Comparison of ENCODE assay signal across 24 cellular contexts in the genomic region with DNA sequence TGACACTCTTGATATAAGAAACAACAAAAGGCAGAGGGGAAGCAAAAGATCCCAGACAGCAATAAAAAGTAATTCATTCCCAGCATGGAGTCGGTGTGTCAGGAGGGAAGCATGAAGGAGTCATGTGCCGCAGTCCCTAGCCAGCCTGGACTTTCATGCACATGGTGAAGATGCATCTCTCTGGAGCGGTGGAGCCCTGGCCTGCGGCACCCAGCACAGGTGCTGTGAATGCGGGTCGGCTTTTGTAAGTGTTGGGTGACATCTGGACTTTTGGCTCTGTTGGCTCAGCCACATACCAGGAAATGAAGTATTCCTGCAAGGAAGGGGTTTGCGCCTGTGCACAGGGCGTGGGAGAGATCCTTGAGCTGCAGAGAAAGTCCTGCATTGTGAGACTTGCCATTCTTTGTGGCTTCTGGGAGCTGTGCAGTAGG.
DNase-seq lines count a peak whose midpoint lies in the region; ATAC-seq, FAIRE-seq and TF ChIP-seq lines count a peak whose summit lies in the region.
"Had no signal": no experiment of that assay in that cellular context is flagged by ENCODE, and none has a peak within 500 bp of the region (broad histone marks: within the 10 kb centered on the region; RNA-seq: fewer than 3 reads in every experiment).

No MANE protein-coding gene starts in this region.

- H3K79me2 ChIP-seq in smooth muscle cell (ENCODE audit: low read depth) = no peaks in the 10 kb centered on the region

- 50 to 60% methylated on average over 8 of the region's 8 CpGs for WGBS in heart right ventricle, 2 donors
- WGBS in right cardiac atrium = 52% methylated on average over 8 of the region's 8 CpGs
- WGBS in smooth muscle cell (ENCODE audit: low lambda C conversion rate) = 68% methylated on average over 8 of the region's 8 CpGs

- DNase-seq in heart right ventricle (peak in 1 of 2 donors; percentile 39), right cardiac atrium (no peak), astrocyte of the spinal cord (ENCODE audit: low read depth, low spot score) (peak; percentile 72), lower lobe of right lung (no peak), smooth muscle cell (lab: John Stamatoyannopoulos, UW; ENCODE audit: unreplicated experiment) (no peak), GM19239 (ENCODE audit: insufficient read length, low spot score) (no peak), activated gamma-delta T cell (lab: John Stamatoyannopoulos, UW) (no peak), GM10248 (ENCODE audit: extremely low spot score) (no peak)
- DNase-seq: activated CD4-positive, alpha-beta T cell treated with anti-CD3 and anti-CD28 coated beads for 36 hours; activated naive CD4-positive, alpha-beta T cell; activated T-cell treated with anti-CD3 and anti-CD28 coated beads, Interleukin-2, amount 50 U/mL, for 4 hours; CD4-positive, alpha-beta memory T cell; effector CD4-positive, alpha-beta T cell; foreskin fibroblast; H9; KBM-7; naive thymus-derived CD4-positive, alpha-beta T cell; NCI-H1417; NCI-H2107; NCI-H446 treated with DMSO at 0.1 percent for 48 hours; spleen; transverse colon had no signal

- no peaks in the 10 kb centered on the region for H3K36me3 ChIP-seq in heart right ventricle
- no peaks in the 10 kb centered on the region for H3K36me3 ChIP-seq in lower lobe of right lung
- no peaks in the 10 kb centered on the region for H3K36me3 ChIP-seq in smooth muscle cell (ENCODE audit: low read depth)
- H3K36me3 ChIP-seq: spleen, transverse colon had no signal

- ATAC-seq in heart right ventricle = peak in 5 of 8 donors; percentile 17 to 50 (median 43)
- ATAC-seq in right cardiac atrium = no peak
- no peak for ATAC-seq in lower lobe of right lung
- ATAC-seq: activated CD4-positive, alpha-beta T cell treated with anti-CD3 and anti-CD28 coated beads for 36 hours; activated T-cell treated with anti-CD3 and anti-CD28 coated beads, Interleukin-2, amount 50 U/mL, for 4 hours; naive thymus-derived CD4-positive, alpha-beta T cell; SK-N-SH treated with all-trans-retinoic acid at 6 μM for 48 hours had no signal

- H3K4me3 ChIP-seq in heart right ventricle = no peak overlapping the region
- H3K4me3 ChIP-seq in right cardiac atrium (ENCODE audit: low read length) = no peak overlapping the region
- H3K4me3 ChIP-seq in astrocyte of the spinal cord (ENCODE audit: low read depth, low read length) = no peak overlapping the region
- H3K4me3 ChIP-seq in lower lobe of right lung = no peak overlapping the region
- H3K4me3 ChIP-seq in smooth muscle cell = no peak overlapping the region
- H3K4me3 ChIP-seq: spleen, transverse colon had no signal

- intact Hi-C loops in heart right ventricle (cut with DNase I) (loop anchor here in 1 of 10 donors (10.0 kb wide), 1 partner anchor 110 kb away; no protein-coding TSS in a partner anchor), right cardiac atrium (cut with DNase I) (no loop called here), lower lobe of right lung (cut with DNase I) (no loop called here)

- no peak for FAIRE-seq in GM19239 (lab: Jason Lieb, UNC)
- FAIRE-seq: A204.1 had no signal

- no peaks in the 10 kb centered on the region for H4K20me1 ChIP-seq in smooth muscle cell (ENCODE audit: low read depth)

- in situ Hi-C loops in astrocyte of the spinal cord (cut with HindIII; ENCODE audit: low sequenced_read_pairs) = no loop called here

- H3K9me3 ChIP-seq in heart right ventricle = peaks cover 0 to 5% (median 0%) of the 10 kb centered on the region in 11 donors
- H3K9me3 ChIP-seq in right cardiac atrium (ENCODE audit: control insufficient read depth, low read length) = no peaks in the 10 kb centered on the region
- no peaks in the 10 kb centered on the region for H3K9me3 ChIP-seq in lower lobe of right lung
- H3K9me3 ChIP-seq in smooth muscle cell (replicated peaks; ENCODE audit: low read depth) = no peaks in the 10 kb centered on the region
- H3K9me3 ChIP-seq: transverse colon had no signal

- no peak overlapping the region for H3K9ac ChIP-seq in smooth muscle cell (ENCODE audit: low read depth)

- CTCF ChIA-PET in GM10248 (lab: Yijun Ruan, JAX) = no interaction called here

- no peak overlapping the region for H2AFZ ChIP-seq in smooth muscle cell (ENCODE audit: low read depth)

- H3K27ac ChIP-seq in heart right ventricle (peak overlapping the region in 6 of 10 donors; percentile 50 to 88 (median 74)), right cardiac atrium (ENCODE audit: low read length) (no peak overlapping the region), lower lobe of right lung (peak overlapping the region; percentile 4), smooth muscle cell (ENCODE audit: low read depth) (peak overlapping the region; percentile 100)
- H3K27ac ChIP-seq: spleen, transverse colon had no signal

- H3K4me1 ChIP-seq in heart right ventricle = peaks cover 9 to 66% (median 44%) of the 10 kb centered on the region in 9 donors
- peaks cover 2% of the 10 kb centered on the region for H3K4me1 ChIP-seq in right cardiac atrium (ENCODE audit: control insufficient read depth, insufficient read depth, low read length)
- H3K4me1 ChIP-seq in lower lobe of right lung = peaks cover 20% of the 10 kb centered on the region
- peaks cover 20% of the 10 kb centered on the region for H3K4me1 ChIP-seq in smooth muscle cell (ENCODE audit: low read depth)
- H3K4me1 ChIP-seq: spleen had no signal

- peak overlapping the region; percentile 62 for H3K4me2 ChIP-seq in smooth muscle cell

- H3K27me3 ChIP-seq in heart right ventricle (no peaks in the 10 kb centered on the region), right cardiac atrium (ENCODE audit: control insufficient read depth, insufficient read depth) (no peaks in the 10 kb centered on the region), lower lobe of right lung (ENCODE audit: low read depth) (no peaks in the 10 kb centered on the region), smooth muscle cell (ENCODE audit: low read depth) (no peaks in the 10 kb centered on the region)
- H3K27me3 ChIP-seq: transverse colon had no signal

- POLR2A ChIA-PET in GM10248 (lab: Yijun Ruan, JAX) = no interaction called here

- TF ChIP-seq CTCF in heart right ventricle (IDR thresholded peaks at IDR 0.05) (no peak), astrocyte of the spinal cord (IDR thresholded peaks at IDR 0.05; ENCODE audit: low read depth, low read length) (no peak), lower lobe of right lung (IDR thresholded peaks at IDR 0.05) (no peak), smooth muscle cell (IDR thresholded peaks at IDR 0.05; ENCODE audit: borderline replicate concordance, insufficient read depth, poor library complexity, severe bottlenecking) (no peak), GM10248 (IDR thresholded peaks at IDR 0.05; ENCODE audit: control extremely low read depth, extremely low read depth, low read depth, missing control alignments) (no peak)

- peaks cover 48% of the 10 kb centered on the region for H3F3A ChIP-seq in smooth muscle cell (ENCODE audit: low read depth)

Comparison
In these comparisons a context has a peak if more than half of its experiments do, and no peak if none do; other contexts are left out.
1. ATAC-seq: peak in heart right ventricle (5 of 8); none in right cardiac atrium (0 of 2) and lower lobe of right lung (0 of 2).